ENCODE assay signal across 9 cellular contexts in the genomic region with DNA sequence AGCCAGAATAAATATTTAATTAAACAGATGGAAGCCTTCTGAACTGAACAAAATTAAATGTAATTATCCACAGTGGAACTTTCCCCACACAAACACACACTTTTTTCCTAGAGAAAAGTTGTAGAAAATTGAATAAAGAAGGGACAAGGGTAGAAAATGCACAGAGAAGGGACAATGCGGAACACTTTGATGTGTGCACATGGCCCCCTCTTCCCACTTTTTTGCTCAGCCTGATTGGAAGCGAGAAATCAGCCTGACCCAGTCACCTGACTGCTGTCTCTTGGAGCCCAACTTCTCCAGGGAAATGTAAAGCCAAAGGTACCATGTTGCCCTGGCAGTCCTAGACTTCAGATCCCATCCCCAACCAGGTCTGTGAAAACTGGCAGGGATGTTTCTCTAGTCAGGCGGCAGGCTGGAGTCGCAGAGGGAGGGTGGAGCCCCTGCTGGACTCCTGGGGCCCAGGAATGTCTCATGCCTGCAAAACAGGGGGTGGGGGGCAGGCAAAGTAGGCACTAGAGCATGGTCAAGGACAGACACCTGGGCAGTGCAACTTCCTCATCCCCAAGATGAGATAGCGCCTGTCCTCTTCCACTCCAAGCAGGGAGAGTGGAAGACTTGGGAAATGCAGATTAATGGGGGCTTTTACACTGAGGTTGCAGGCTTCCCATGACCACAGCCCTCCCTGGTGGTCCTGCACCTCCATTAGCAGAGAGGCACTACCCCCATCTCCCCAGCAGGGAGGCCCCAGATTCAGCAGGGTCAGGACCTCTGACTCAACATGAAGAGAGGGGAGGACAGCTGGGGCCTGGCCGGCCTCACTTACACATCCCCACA. TPM values are rescaled to one million over a fixed set of nuclear protein-coding genes. Genes with fewer than 3 reads are reported as not detected.
DNase-seq lines count a peak whose midpoint lies in the region; ATAC-seq, FAIRE-seq and TF ChIP-seq lines count a peak whose summit lies in the region.
"Had no signal": no experiment of that assay in that cellular context is flagged by ENCODE, and none has a peak within 500 bp of the region (broad histone marks: within the 10 kb centered on the region; RNA-seq: fewer than 3 reads in every experiment).

No MANE protein-coding gene starts in this region.

- ATAC-seq in left lobe of liver, result peak; percentile 39

- H3K4me1 Mint-ChIP-seq in activated naive CD4-positive, alpha-beta T cell treated with anti-CD3 and anti-CD28 coated beads, Interleukin-2, amount 10 ng/mL, durations not matched to agents 7 days and 5 days, result peaks cover 53% of the 10 kb centered on the region
- peaks cover 32% of the 10 kb centered on the region for H3K4me1 Mint-ChIP-seq in astrocyte (ENCODE audit: low read depth, unreplicated experiment)

- no peaks in the 10 kb centered on the region for H3K27me3 ChIP-seq in astrocyte (ENCODE audit: insufficient read depth, low read length)
- no peaks in the 10 kb centered on the region for H3K27me3 ChIP-seq in thymus (ENCODE audit: control insufficient read depth, insufficient read depth)

- peak overlapping the region; percentile 90 for H3K4me3 Mint-ChIP-seq in activated naive CD4-positive, alpha-beta T cell treated with anti-CD3 and anti-CD28 coated beads, Interleukin-2, amount 10 ng/mL, durations not matched to agents 7 days and 5 days
- H3K4me3 Mint-ChIP-seq in astrocyte (ENCODE audit: unreplicated experiment), result peak overlapping the region; percentile 88

- peak overlapping the region; percentile 97 for H3K4me2 ChIP-seq in astrocyte (ENCODE audit: low read length)

- H2AFZ ChIP-seq in astrocyte (ENCODE audit: low read depth, low read length), result no peak overlapping the region

- H3K27ac Mint-ChIP-seq in activated naive CD4-positive, alpha-beta T cell treated with anti-CD3 and anti-CD28 coated beads, Interleukin-2, amount 10 ng/mL, durations not matched to agents 7 days and 5 days, result peak overlapping the region; percentile 86
- H3K27ac Mint-ChIP-seq in astrocyte (ENCODE audit: unreplicated experiment), result peak overlapping the region; percentile 55

- H3K4me1 ChIP-seq in astrocyte (ENCODE audit: insufficient read depth, low read length) (peaks cover 30% of the 10 kb centered on the region), thymus (ENCODE audit: control insufficient read depth, insufficient read depth, low read length) (peaks cover 16% of the 10 kb centered on the region)

- peak overlapping the region; percentile 88 for H3K9ac ChIP-seq in astrocyte (ENCODE audit: low read length)

- no peaks in the 10 kb centered on the region for H3K9me3 ChIP-seq in astrocyte (ENCODE audit: insufficient read depth, low read depth, low read length)
- H3K9me3 ChIP-seq in thymus (ENCODE audit: control insufficient read depth), result no peaks in the 10 kb centered on the region

- peaks cover 70% of the 10 kb centered on the region for H4K20me1 ChIP-seq in astrocyte (ENCODE audit: insufficient read depth, low read length)

- CTCF ChIA-PET in activated naive CD4-positive, alpha-beta T cell treated with anti-CD3 and anti-CD28 coated beads, Interleukin-2, amount 10 ng/mL, durations not matched to agents 7 days and 5 days (lab: Charles Lee), result no interaction called here

- no peak overlapping the region for H3K27ac ChIP-seq in astrocyte (ENCODE audit: low read depth, low read length)
- peak overlapping the region; percentile 9 for H3K27ac ChIP-seq in thymus (ENCODE audit: low read depth)

- peaks cover 7% of the 10 kb centered on the region for H3K27me3 Mint-ChIP-seq in activated naive CD4-positive, alpha-beta T cell treated with anti-CD3 and anti-CD28 coated beads, Interleukin-2, amount 10 ng/mL, durations not matched to agents 7 days and 5 days
- H3K27me3 Mint-ChIP-seq in astrocyte (ENCODE audit: low read depth, unreplicated experiment), result no peaks in the 10 kb centered on the region

- DNase-seq in activated naive CD4-positive, alpha-beta T cell treated with anti-CD3 and anti-CD28 coated beads, Interleukin-2, amount 10 ng/mL, durations not matched to agents 7 days and 5 days, result no peak
- no peak for DNase-seq in activated naive CD4-positive, alpha-beta T cell (lab: John Stamatoyannopoulos, UW)
- DNase-seq in astrocyte (ENCODE audit: low read depth) (no peak), left lobe of liver (ENCODE audit: low spot score) (peak; percentile 75), NCI-H345 treated with DMSO at 0.1 percent for 48 hours (lab: John Stamatoyannopoulos, UW; ENCODE audit: unreplicated experiment) (no peak), GM19240 (ENCODE audit: insufficient read length, low spot score) (no peak), GOT3 (lab: John Stamatoyannopoulos, UW) (no peak)

- peak overlapping the region; percentile 37 for H3K4me3 ChIP-seq in astrocyte (ENCODE audit: insufficient read depth, low read depth, low read length)
- H3K4me3 ChIP-seq in thymus (ENCODE audit: low read length), result no peak overlapping the region

- H3K9me3 Mint-ChIP-seq in activated naive CD4-positive, alpha-beta T cell treated with anti-CD3 and anti-CD28 coated beads, Interleukin-2, amount 10 ng/mL, durations not matched to agents 7 days and 5 days, result no peaks in the 10 kb centered on the region
- no peaks in the 10 kb centered on the region for H3K9me3 Mint-ChIP-seq in astrocyte (ENCODE audit: unreplicated experiment)

- FAIRE-seq in astrocyte (lab: Jason Lieb, UNC), result no peak
- FAIRE-seq: colon had no signal

- no peak for TF ChIP-seq CTCF in astrocyte (IDR thresholded peaks at IDR 0.05; ENCODE audit: insufficient read depth, low read depth, low read length)

- H3K36me3 ChIP-seq in astrocyte (ENCODE audit: insufficient read depth, low read length) (peaks cover 11% of the 10 kb centered on the region), thymus (ENCODE audit: control insufficient read depth, insufficient read depth) (peaks cover 25% of the 10 kb centered on the region)

- 95% methylated on average over 6 of the region's 6 CpGs for WGBS in thymus

- H3K79me2 ChIP-seq in astrocyte (ENCODE audit: insufficient read depth, low read length), result peaks cover 66% of the 10 kb centered on the region

- H3K36me3 Mint-ChIP-seq in activated naive CD4-positive, alpha-beta T cell treated with anti-CD3 and anti-CD28 coated beads, Interleukin-2, amount 10 ng/mL, durations not matched to agents 7 days and 5 days, result peaks cover 36% of the 10 kb centered on the region
- H3K36me3 Mint-ChIP-seq in astrocyte (ENCODE audit: low read depth, unreplicated experiment), result peaks cover 14% of the 10 kb centered on the region

RNA-seq across cellular contexts. Expression of a gene that starts 2.8 kb away (rescaled TPM):
- total RNA-seq in astrocyte, result 177 and 189 TPM in 2 replicates
- 425 TPM for total RNA-seq in left lobe of liver
- polyA plus RNA-seq in thymus, result 76.3 TPM

RNA-seq across cellular contexts. Expression of a gene that starts 10.3 kb away (rescaled TPM):
- not detected in 2 replicates for total RNA-seq in astrocyte
- 9.3 TPM for total RNA-seq in left lobe of liver
- polyA plus RNA-seq in thymus, result 2.1 TPM

RNA-seq across cellular contexts. Expression of a gene that starts 34.9 kb away (rescaled TPM):
- 8.5 and 8.8 TPM in 2 replicates for total RNA-seq in astrocyte
- 23.3 TPM for total RNA-seq in left lobe of liver
- 4.8 TPM for polyA plus RNA-seq in thymus

RNA-seq across cellular contexts. Expression of a gene that starts 36.4 kb away (rescaled TPM):
- total RNA-seq in astrocyte (14.3 and 17.6 TPM in 2 replicates), left lobe of liver (12.2 TPM)
- 16.7 TPM for polyA plus RNA-seq in thymus

RNA-seq across cellular contexts. Expression of a gene that starts 45.6 kb away (rescaled TPM):
- total RNA-seq in astrocyte, result 28.4 and 30.0 TPM in 2 replicates
- 14.0 TPM for total RNA-seq in left lobe of liver
- 25.9 TPM for polyA plus RNA-seq in thymus
